ENCODE assay signal across 25 cellular contexts in the genomic region with DNA sequence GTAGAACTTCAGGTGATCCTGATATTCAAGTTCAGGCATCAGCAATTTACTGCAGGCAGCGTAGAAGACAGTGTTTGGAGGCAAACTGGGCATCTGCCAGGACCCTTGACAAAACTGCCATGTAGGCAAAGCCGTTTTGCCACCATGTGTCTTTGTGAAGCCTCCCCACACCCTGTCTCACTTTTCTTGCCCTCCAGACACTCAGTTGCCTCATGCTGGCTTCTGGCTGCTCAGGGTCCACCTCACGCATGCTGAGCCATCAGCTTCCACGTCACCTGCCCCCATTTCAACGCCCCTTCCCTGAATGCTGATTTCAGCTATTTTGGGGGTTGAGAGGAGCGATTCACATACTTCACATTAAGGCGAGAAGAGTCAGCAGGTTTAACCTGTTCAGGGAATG.
"Had no signal": no experiment of that assay in that cellular context is flagged by ENCODE, and none has a peak within 500 bp of the region (broad histone marks: within the 10 kb centered on the region; RNA-seq: fewer than 3 reads in every experiment).

No MANE protein-coding gene starts in this region.

- FAIRE-seq: astrocyte, RCC 7860 had no signal

- H3K27me3 ChIP-seq: MG63 had no signal

- ATAC-seq: activated T-helper 17 cell treated with anti-CD3 and anti-CD28 coated beads, Interleukin-2, amount 50 U/mL, for 72 hours; T-helper 17 cell had no signal

- H3K9me3 ChIP-seq: MG63 had no signal

- H3K36me3 ChIP-seq: MG63 had no signal

- H3K4me3 ChIP-seq: MG63 had no signal

- DNase-seq: activated B cell treated with CpG ODN at 0.5 μM for 24 hours; activated CD4-positive, alpha-beta memory T cell treated with anti-CD3 and anti-CD28 coated beads, Interleukin-2, amount 10 ng/mL, durations not matched to agents 7 days and 5 days; activated CD4-positive, alpha-beta T cell treated with anti-CD3 and anti-CD28 coated beads, Interleukin-2, amount 50 U/mL, for 1 hour; activated gamma-delta T cell; activated naive CD4-positive, alpha-beta T cell treated with anti-CD3 and anti-CD28 coated beads for 36 hours; activated T-cell treated with anti-CD3 and anti-CD28 coated beads for 4 hours; activated T-cell treated with anti-CD3 and anti-CD28 coated beads, Interleukin-2, amount 50 U/mL, for 48 hours; amygdala; MG63; MV-4-11; NCI-H1092 treated with DMSO at 0.1 percent for 48 hours; NCI-H1417 treated with DMSO at 0.1 percent for 48 hours; NCI-H1694; NCI-H2029; NCI-H2107; NCI-H2171 treated with DMSO at 0.1 percent for 48 hours; NCI-H226; NCI-H526 treated with DMSO at 0.1 percent for 48 hours; NCI-H82; SHP77 treated with DMSO at 0.1 percent for 48 hours; T-helper 17 cell; T-helper 9 cell had no signal
